In genomic region chr17:29710891-29711418, GRCh38 we compare ENCODE assay signal across 1 cellular context.
TF ChIP-seq lines count a peak whose summit lies in the region.

No MANE protein-coding gene starts in this region.

TF ChIP-seq in K562, 482 proteins besides CTCF, POLR2A, EP300 and RAD21 (continued from another document and continues in another):
- TF ChIP-seq ETS2 (tag; IDR thresholded peaks at IDR 0.05; ENCODE audit: borderline replicate concordance, poor library complexity, severe bottlenecking) (no peak), STAT5B (CRISPR knock-in tag; IDR thresholded peaks at IDR 0.05) (no peak), ZNF76 (CRISPR knock-in tag; IDR thresholded peaks at IDR 0.05; ENCODE audit: borderline replicate concordance) (no peak), ELK1 (CRISPR knock-in tag; IDR thresholded peaks at IDR 0.05) (no peak), KLF16 (IDR thresholded peaks at IDR 0.05) (no peak; the same call in 1 of the 2 replicates), PCBP2 (IDR thresholded peaks at IDR 0.05; ENCODE audit: low read depth, low read length, poor library complexity, severe bottlenecking) (no peak), ZNF175 (CRISPR knock-in tag; IDR thresholded peaks at IDR 0.05; ENCODE audit: low read depth) (no peak), MCM3 (IDR thresholded peaks at IDR 0.05) (no peak), ZNF584 (CRISPR knock-in tag; IDR thresholded peaks at IDR 0.05; ENCODE audit: low read depth) (no peak), ZFX (CRISPR knock-in tag; IDR thresholded peaks at IDR 0.05) (no peak), CXXC5 (CRISPR knock-in tag; IDR thresholded peaks at IDR 0.05) (peak; percentile 43; the same call in 1 of the 2 replicates), JUND (IDR thresholded peaks at IDR 0.05; ENCODE audit: borderline replicate concordance, low read depth, low read length) (peak; percentile 77), JUND (tag; IDR thresholded peaks at IDR 0.05; ENCODE audit: borderline replicate concordance, low read depth, low read length) (peak; percentile 74; the same call in 1 of the 3 replicates), GATAD2B (IDR thresholded peaks at IDR 0.05; ENCODE audit: borderline replicate concordance) (peak; percentile 25; the same call in 1 of the 2 replicates), HCFC1 (IDR thresholded peaks at IDR 0.05; ENCODE audit: low read depth, low read length) (no peak), OTX1 (CRISPR knock-in tag; IDR thresholded peaks at IDR 0.05) (no peak), ZNF445 (CRISPR knock-in tag; IDR thresholded peaks at IDR 0.05; ENCODE audit: low read depth) (no peak), PHF21A (IDR thresholded peaks at IDR 0.05; ENCODE audit: borderline replicate concordance, low read depth) (no peak), NCOA4 (IDR thresholded peaks at IDR 0.05; ENCODE audit: partially characterized antibody) (no peak), WHSC1 (IDR thresholded peaks at IDR 0.05; ENCODE audit: low read length) (no peak), POLR2H (tag; IDR thresholded peaks at IDR 0.05; ENCODE audit: low read depth) (peak; percentile 50; the same call in 1 of the 2 replicates), TOE1 (IDR thresholded peaks at IDR 0.05; ENCODE audit: borderline replicate concordance) (no peak), TOE1 (CRISPR knock-in tag; IDR thresholded peaks at IDR 0.05; ENCODE audit: borderline replicate concordance, low read depth) (no peak), CREB3L1 (IDR thresholded peaks at IDR 0.05; ENCODE audit: borderline replicate concordance, low read depth) (no peak), ZKSCAN8 (CRISPR knock-in tag; IDR thresholded peaks at IDR 0.05) (no peak), RBM22 (IDR thresholded peaks at IDR 0.05; ENCODE audit: low read depth, low read length, poor library complexity, severe bottlenecking) (no peak), ZNF717 (CRISPR knock-in tag; IDR thresholded peaks at IDR 0.05) (no peak), PTTG1 (tag; IDR thresholded peaks at IDR 0.05; ENCODE audit: low read depth) (no peak), COPS2 (conservative IDR thresholded peaks at IDR 0.05) (no peak), NRF1 (conservative IDR thresholded peaks at IDR 0.05 in 1 of 2, IDR thresholded peaks at IDR 0.05 in 1 of 2) (no peak), SREBF1 (IDR thresholded peaks at IDR 0.05; ENCODE audit: borderline replicate concordance, low read depth, low read length) (no peak), FOXO4 (CRISPR knock-in tag; IDR thresholded peaks at IDR 0.05) (no peak), RNF219 (CRISPR knock-in tag; IDR thresholded peaks at IDR 0.05) (no peak), ILF3 (IDR thresholded peaks at IDR 0.05; ENCODE audit: borderline replicate concordance) (no peak), ZNF347 (CRISPR knock-in tag; IDR thresholded peaks at IDR 0.05; ENCODE audit: low read depth) (no peak), NR1H2 (CRISPR knock-in tag; IDR thresholded peaks at IDR 0.05) (no peak), RBM15 (IDR thresholded peaks at IDR 0.05; ENCODE audit: insufficient read depth, low read length) (no peak), CHD1 (IDR thresholded peaks at IDR 0.05; ENCODE audit: low read length) (no peak), NFE2 (IDR thresholded peaks at IDR 0.05; ENCODE audit: low read depth) (peak; percentile 51), NFRKB (IDR thresholded peaks at IDR 0.05; ENCODE audit: low read depth) (no peak), CBX1 (IDR thresholded peaks at IDR 0.05; ENCODE audit: low read depth) (no peak), SP2 (IDR thresholded peaks at IDR 0.05; ENCODE audit: extremely low read depth, low read depth, low read length, poor library complexity, severe bottlenecking) (no peak), NEUROD1 (IDR thresholded peaks at IDR 0.05; ENCODE audit: borderline replicate concordance, low read depth, low read length, partially characterized antibody) (no peak), CGGBP1 (CRISPR knock-in tag; IDR thresholded peaks at IDR 0.05) (no peak), ZBTB2 (IDR thresholded peaks at IDR 0.05) (peak; percentile 46; the same call in 1 of the 2 replicates), ZNF324 (CRISPR knock-in tag; IDR thresholded peaks at IDR 0.05) (no peak), TGIF2 (CRISPR knock-in tag; IDR thresholded peaks at IDR 0.05) (no peak), CBX8 (IDR thresholded peaks at IDR 0.05; ENCODE audit: borderline replicate concordance, extremely low read depth, low read depth, low read length, poor library complexity, severe bottlenecking) (no peak), NR0B1 (IDR thresholded peaks at IDR 0.05; ENCODE audit: partially characterized antibody) (no peak), NFE2L1 (tag; IDR thresholded peaks at IDR 0.05; ENCODE audit: borderline replicate concordance, low read depth) (no peak), CREB1 (IDR thresholded peaks at IDR 0.05) (no peak), CREB1 (CRISPR knock-in tag; IDR thresholded peaks at IDR 0.05) (no peak), ZNF282 (CRISPR knock-in tag; IDR thresholded peaks at IDR 0.05) (no peak), ZEB2 (IDR thresholded peaks at IDR 0.05) (0 out of 2 replicates have a peak, but pooled peaks have one; percentile 43), TSC22D4 (tag; IDR thresholded peaks at IDR 0.05) (no peak), TAF9B (IDR thresholded peaks at IDR 0.05; ENCODE audit: partially characterized antibody) (no peak), E2F8 (IDR thresholded peaks at IDR 0.05; ENCODE audit: low read depth, partially characterized antibody) (no peak), BCOR (IDR thresholded peaks at IDR 0.05) (no peak), THAP12 (CRISPR knock-in tag; IDR thresholded peaks at IDR 0.05) (no peak), ZNF143 (CRISPR knock-in tag; IDR thresholded peaks at IDR 0.05) (no peak), HMG20B (CRISPR knock-in tag; IDR thresholded peaks at IDR 0.05) (no peak), ZNF133 (CRISPR knock-in tag; IDR thresholded peaks at IDR 0.05) (no peak)
